ENCODE assay signal across 8 cellular contexts in genomic region chr14:74612346-74613021, GRCh38. TPM values are rescaled to one million over a fixed set of nuclear protein-coding genes. Genes with fewer than 3 reads are reported as not detected.
DNase-seq lines count a peak whose midpoint lies in the region; ATAC-seq and TF ChIP-seq lines count a peak whose summit lies in the region.

No MANE protein-coding gene starts in this region.

- TF ChIP-seq POLR2A in upper lobe of left lung (IDR thresholded peaks at IDR 0.05) = peak in 1 of 4 donors; percentile 19

- peak; percentile 70 for DNase-seq in COR-L47 (lab: John Stamatoyannopoulos, UW)
- DNase-seq in MG63 = peak; percentile 72
- peak; percentile 61 to 91 (median 78) for DNase-seq in T-cell
- DNase-seq in activated naive CD8-positive, alpha-beta T cell treated with anti-CD3 and anti-CD28 coated beads, Interleukin-2, amount 50 U/mL, for 24 hours = peak; percentile 89
- peak; percentile 85 for DNase-seq in left ventricle myocardium inferior
- peak; percentile 95 for DNase-seq in posterior vena cava (ENCODE audit: low spot score)
- peak; percentile 84 to 98 for DNase-seq in upper lobe of left lung

- peak overlapping the region; percentile 75 to 80 (median 77) for H3K4me3 Mint-ChIP-seq in T-cell
- peak overlapping the region; percentile 52 for H3K4me3 Mint-ChIP-seq in activated naive CD8-positive, alpha-beta T cell treated with anti-CD3 and anti-CD28 coated beads, Interleukin-2, amount 50 U/mL, for 24 hours

- TF ChIP-seq EP300 in upper lobe of left lung (IDR thresholded peaks at IDR 0.05) = no peak

- H3K4me1 Mint-ChIP-seq in T-cell = peaks cover 32 to 50% (median 45%) of the 10 kb centered on the region in 3 donors
- H3K4me1 Mint-ChIP-seq in activated naive CD8-positive, alpha-beta T cell treated with anti-CD3 and anti-CD28 coated beads, Interleukin-2, amount 50 U/mL, for 24 hours = peaks cover 58% of the 10 kb centered on the region

- H3K36me3 Mint-ChIP-seq in T-cell = no peaks in the 10 kb centered on the region
- no peaks in the 10 kb centered on the region for H3K36me3 Mint-ChIP-seq in activated naive CD8-positive, alpha-beta T cell treated with anti-CD3 and anti-CD28 coated beads, Interleukin-2, amount 50 U/mL, for 24 hours (ENCODE audit: low read depth)

- peaks cover 33% of the 10 kb centered on the region for H3K4me1 ChIP-seq in left ventricle myocardium inferior
- peaks cover 24 to 48% (median 37%) of the 10 kb centered on the region in 4 donors for H3K4me1 ChIP-seq in upper lobe of left lung

- H3K4me3 ChIP-seq in MG63 (peak overlapping the region; percentile 48), left ventricle myocardium inferior (peak overlapping the region; percentile 83), upper lobe of left lung (peak overlapping the region; percentile 31 to 89 (median 58))

- H3K27me3 ChIP-seq in MG63 (no peaks in the 10 kb centered on the region), left ventricle myocardium inferior (ENCODE audit: low read depth) (peaks cover 40% of the 10 kb centered on the region), upper lobe of left lung (peaks cover 0 to 19% (median 5%) of the 10 kb centered on the region in 4 donors)

- 6 to 21% methylated on average over 16 to 59 of the region's 69 CpGs for WGBS in upper lobe of left lung, 2 donors

- H3K36me3 ChIP-seq in MG63 (no peaks in the 10 kb centered on the region), left ventricle myocardium inferior (no peaks in the 10 kb centered on the region), upper lobe of left lung (no peaks in the 10 kb centered on the region)

- CTCF ChIA-PET in T-cell (lab: Charles Lee) = interaction anchor here (0.5 to 1.5 kb wide), 5 partner anchors 9 to 292 kb away, joined by 3 to 6 read pairs (median 3); no protein-coding TSS in a partner anchor

- no peaks in the 10 kb centered on the region for H3K9me3 Mint-ChIP-seq in T-cell
- no peaks in the 10 kb centered on the region for H3K9me3 Mint-ChIP-seq in activated naive CD8-positive, alpha-beta T cell treated with anti-CD3 and anti-CD28 coated beads, Interleukin-2, amount 50 U/mL, for 24 hours

- no peak overlapping the region for H3K27ac Mint-ChIP-seq in T-cell
- H3K27ac Mint-ChIP-seq in activated naive CD8-positive, alpha-beta T cell treated with anti-CD3 and anti-CD28 coated beads, Interleukin-2, amount 50 U/mL, for 24 hours = no peak overlapping the region

- peak; percentile 43 for ATAC-seq in GM21526 (IDR thresholded peaks at IDR 0.05; ENCODE audit: low FRiP score, unreplicated experiment)
- ATAC-seq in T-cell (replicated peaks in 1 of 4) = peak; percentile 83 to 93 (median 86)
- peak; percentile 81 for ATAC-seq in activated naive CD8-positive, alpha-beta T cell treated with anti-CD3 and anti-CD28 coated beads, Interleukin-2, amount 50 U/mL, for 24 hours
- ATAC-seq in upper lobe of left lung (ENCODE audit: low FRiP score in 2 of 2) = peak; percentile 86 to 91

- POLR2A ChIA-PET in T-cell (lab: Charles Lee) = no interaction called here

- intact Hi-C loops in left ventricle myocardium inferior (cut with micrococcal nuclease) (no loop called here), posterior vena cava (cut with DNase I) (loop anchor here (10.0 kb wide), 2 partner anchors 102 to 248 kb away; partner anchors contain the start of genes AREL1 (in 1 of the 2) and FCF1 (in 1 of the 2))

- TF ChIP-seq CTCF in left ventricle myocardium inferior (IDR thresholded peaks at IDR 0.05; ENCODE audit: borderline replicate concordance) (peak; percentile 74), upper lobe of left lung (IDR thresholded peaks at IDR 0.05) (peak; percentile 89 to 99 (median 97))

- peaks cover 0 to 4% of the 10 kb centered on the region in 2 donors for H3K27me3 Mint-ChIP-seq in T-cell
- peaks cover 35% of the 10 kb centered on the region for H3K27me3 Mint-ChIP-seq in activated naive CD8-positive, alpha-beta T cell treated with anti-CD3 and anti-CD28 coated beads, Interleukin-2, amount 50 U/mL, for 24 hours

- H3K27ac ChIP-seq in left ventricle myocardium inferior (replicated peaks) = peak overlapping the region; percentile 75
- H3K27ac ChIP-seq in upper lobe of left lung = peak overlapping the region in 3 of 4 donors; percentile 40 to 56 (median 52)

- no peaks in the 10 kb centered on the region for H3K9me3 ChIP-seq in MG63
- no peaks in the 10 kb centered on the region for H3K9me3 ChIP-seq in left ventricle myocardium inferior (replicated peaks)
- no peaks in the 10 kb centered on the region for H3K9me3 ChIP-seq in upper lobe of left lung

RNA-seq across cellular contexts. Expression of gene LTBP2, which starts 0.4 kb away (rescaled TPM):
- 4.4 and 4.5 TPM in 2 replicates for total RNA-seq in MG63 (2014; rRNA removed; shearing (Covaris generic); ENCODE audit: low replicate concordance)
- total RNA-seq in T-cell = 1 to 10 TPM in 3 of 5 donors, under 1 TPM in 2; 0.39 to 1.7 (median 1.1) TPM
- 26.5 TPM for total RNA-seq in left ventricle myocardium inferior
- 100 to 1,000 TPM; 141 to 168 TPM for total RNA-seq in posterior vena cava
- total RNA-seq in upper lobe of left lung = 100 to 1,000 TPM in 2 of 6 donors, 10 to 100 TPM in 4; 19.7 to 136 (median 77.6) TPM

Comparison
In these comparisons a context has a peak if more than half of its experiments do, and no peak if none do; other contexts are left out.
1. Peak in every context shown above with its lines: DNase-seq, ATAC-seq, H3K4me3 ChIP-seq and H3K27ac ChIP-seq.